In the genomic region with DNA sequence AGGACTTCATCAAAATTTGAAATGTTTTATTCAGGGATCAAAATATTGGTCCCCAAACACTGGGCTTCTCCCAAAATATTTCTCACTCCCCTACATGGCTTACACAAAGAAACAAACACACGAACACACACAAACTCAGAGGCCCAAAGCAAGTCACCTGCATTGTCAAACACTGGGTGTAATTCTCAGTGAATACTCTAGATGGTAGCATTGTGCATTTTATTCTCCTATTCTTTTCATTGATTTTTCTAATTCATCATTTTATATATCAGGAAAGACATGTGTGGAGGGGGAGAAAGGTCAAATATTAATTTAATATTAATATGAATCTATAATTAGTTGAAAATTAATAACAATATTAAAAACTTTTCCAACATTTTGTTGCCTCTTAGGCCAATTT, we compare ENCODE assay signal across 8 cellular contexts.
A peak's percentile ranks its signal among the peaks of the same experiment; 100 is the strongest.
DNase-seq lines count a peak whose midpoint lies in the region; ATAC-seq, FAIRE-seq and TF ChIP-seq lines count a peak whose summit lies in the region.

No MANE protein-coding gene starts in this region.

- no peak for TF ChIP-seq POLR2A in upper lobe of left lung (IDR thresholded peaks at IDR 0.05)

- H3K36me3 ChIP-seq in SK-N-SH (replicated peaks in 1 of 2; ENCODE audit: control insufficient read depth in 1 of 2, insufficient read depth in 2 of 2, low read length in 1 of 2) (no peaks in the 10 kb centered on the region), upper lobe of left lung (no peaks in the 10 kb centered on the region)

- H3K4me1 Mint-ChIP-seq in CD4-positive, alpha-beta T cell (ENCODE audit: low read depth): no peaks in the 10 kb centered on the region
- no peaks in the 10 kb centered on the region for H3K4me1 Mint-ChIP-seq in stimulated activated naive B cell treated with anti-CD40 and anti-IgM and Interleukin-4, amounts not matched to agents 10 μg/mL and 1 μg/mL and 100 μg/mL, for 72 hours

- WGBS in SK-N-SH (ENCODE audit: low lambda C conversion rate): 4% methylated on average over 1 of the region's 1 CpG
- 10 to 44% methylated on average over 1 of the region's 1 CpG for WGBS in upper lobe of left lung, 2 donors

- CTCF ChIA-PET in CD4-positive, alpha-beta T cell (lab: Charles Lee): interaction anchor here (1.0 to 1.3 kb wide), 2 partner anchors 9 to 25 kb away, joined by 3 to 4 read pairs; no protein-coding TSS in a partner anchor
- CTCF ChIA-PET in SK-N-SH (lab: Yijun Ruan, JAX): interaction anchor here (0.6 to 2.1 kb wide), 21 partner anchors 9 to 692 kb away, joined by 3 to 11 read pairs (median 4); partner anchors contain the start of genes SRPX2 and TSPAN6

- H3K9me2 ChIP-seq in SK-N-SH: no peaks in the 10 kb centered on the region

- no peak overlapping the region for H3K4me2 ChIP-seq in SK-N-SH

- H3K4me3 ChIP-seq in SK-N-SH (ENCODE audit: low read depth in 2 of 2, low read length in 1 of 2): no peak overlapping the region
- no peak overlapping the region for H3K4me3 ChIP-seq in upper lobe of left lung

- no peaks in the 10 kb centered on the region for H3K4me1 ChIP-seq in SK-N-SH (ENCODE audit: control insufficient read depth in 1 of 2, insufficient read depth in 2 of 2, low read depth in 1 of 2, low read length in 1 of 2)
- no peaks in the 10 kb centered on the region for H3K4me1 ChIP-seq in upper lobe of left lung

- no peak overlapping the region for H2AFZ ChIP-seq in SK-N-SH (ENCODE audit: low read depth)

- H3K27me3 Mint-ChIP-seq in CD4-positive, alpha-beta T cell: no peaks in the 10 kb centered on the region
- H3K27me3 Mint-ChIP-seq in stimulated activated naive B cell treated with anti-CD40 and anti-IgM and Interleukin-4, amounts not matched to agents 10 μg/mL and 1 μg/mL and 100 μg/mL, for 72 hours: peaks cover 14 to 16% of the 10 kb centered on the region in 2 donors

- H3K9ac ChIP-seq in SK-N-SH: no peak overlapping the region

- H3K36me3 Mint-ChIP-seq in CD4-positive, alpha-beta T cell (ENCODE audit: low read depth): no peaks in the 10 kb centered on the region
- H3K36me3 Mint-ChIP-seq in stimulated activated naive B cell treated with anti-CD40 and anti-IgM and Interleukin-4, amounts not matched to agents 10 μg/mL and 1 μg/mL and 100 μg/mL, for 72 hours: no peaks in the 10 kb centered on the region

- no peak for DNase-seq in CD4-positive, alpha-beta T cell
- DNase-seq in GM19239 (ENCODE audit: insufficient read length, low spot score): no peak
- DNase-seq in SK-N-SH: peak; percentile 32
- peak; percentile 7 for DNase-seq in hepatic stellate cell (ENCODE audit: low spot score)
- DNase-seq in upper lobe of left lung: no peak
- no peak for DNase-seq in NCI-H128 (lab: John Stamatoyannopoulos, UW; ENCODE audit: unreplicated experiment)
- DNase-seq in stimulated activated naive B cell treated with anti-CD40 and anti-IgM and Interleukin-4, amounts not matched to agents 10 μg/mL and 1 μg/mL and 100 μg/mL, for 72 hours: no peak

- ATAC-seq in CD4-positive, alpha-beta T cell (ENCODE audit: poor library complexity): no peak
- no peak for ATAC-seq in upper lobe of left lung (ENCODE audit: low FRiP score in 2 of 2)
- ATAC-seq in HG03460 (IDR thresholded peaks at IDR 0.05; ENCODE audit: unreplicated experiment): no peak
- ATAC-seq in stimulated activated naive B cell treated with anti-CD40 and anti-IgM and Interleukin-4, amounts not matched to agents 10 μg/mL and 1 μg/mL and 100 μg/mL, for 72 hours (replicated peaks): no peak

- H3K27ac Mint-ChIP-seq in CD4-positive, alpha-beta T cell: no peak overlapping the region
- H3K27ac Mint-ChIP-seq in stimulated activated naive B cell treated with anti-CD40 and anti-IgM and Interleukin-4, amounts not matched to agents 10 μg/mL and 1 μg/mL and 100 μg/mL, for 72 hours: no peak overlapping the region

- intact Hi-C loops in CD4-positive, alpha-beta T cell (cut with DNase I, micrococcal nuclease): loop anchor here in 1 of 2 experiments (5.0 to 10.0 kb wide), 2 partner anchors 122 to 255 kb away; partner anchors contain the start of gene TSPAN6

- TF ChIP-seq EP300 in SK-N-SH (IDR thresholded peaks at IDR 0.05; ENCODE audit: borderline replicate concordance in 1 of 2, low read depth in 1 of 2, low read length in 1 of 2) (no peak), upper lobe of left lung (IDR thresholded peaks at IDR 0.05) (no peak)

- no peaks in the 10 kb centered on the region for H3F3A ChIP-seq in SK-N-SH (replicated peaks; ENCODE audit: insufficient read depth)

- peak; percentile 54 for TF ChIP-seq RAD21 in SK-N-SH (IDR thresholded peaks at IDR 0.05; ENCODE audit: low read length)

- POLR2A ChIA-PET in CD4-positive, alpha-beta T cell (lab: Charles Lee): no interaction called here
- POLR2A ChIA-PET in SK-N-SH (lab: Yijun Ruan, JAX): no interaction called here

- H3K9me3 ChIP-seq in CD4-positive, alpha-beta T cell (ENCODE audit: control insufficient read depth, low read length): no peaks in the 10 kb centered on the region
- H3K9me3 ChIP-seq in SK-N-SH (no peaks in the 10 kb centered on the region), upper lobe of left lung (no peaks in the 10 kb centered on the region)

- no peaks in the 10 kb centered on the region for H3K79me2 ChIP-seq in SK-N-SH (ENCODE audit: insufficient read depth)

- H3K4me3 Mint-ChIP-seq in CD4-positive, alpha-beta T cell: no peak overlapping the region
- no peak overlapping the region for H3K4me3 Mint-ChIP-seq in stimulated activated naive B cell treated with anti-CD40 and anti-IgM and Interleukin-4, amounts not matched to agents 10 μg/mL and 1 μg/mL and 100 μg/mL, for 72 hours

- TF ChIP-seq CTCF in CD4-positive, alpha-beta T cell (IDR thresholded peaks at IDR 0.05): peak; percentile 65
- TF ChIP-seq CTCF in SK-N-SH (IDR thresholded peaks at IDR 0.05): peak; percentile 62
- peak; percentile 27 to 79 (median 56) for TF ChIP-seq CTCF in upper lobe of left lung (IDR thresholded peaks at IDR 0.05)

- H3K27me3 ChIP-seq in CD4-positive, alpha-beta T cell (ENCODE audit: control insufficient read depth, insufficient read depth, low read length): no peaks in the 10 kb centered on the region
- H3K27me3 ChIP-seq in SK-N-SH (ENCODE audit: insufficient read depth) (no peaks in the 10 kb centered on the region; the same call in 1 of the 2 replicates), upper lobe of left lung (no peaks in the 10 kb centered on the region)

- no peak overlapping the region for H3K27ac ChIP-seq in CD4-positive, alpha-beta T cell (ENCODE audit: low read depth, low read length)
- H3K27ac ChIP-seq in SK-N-SH (ENCODE audit: low read depth in 2 of 2, low read length in 1 of 2) (no peak overlapping the region), upper lobe of left lung (no peak overlapping the region)

- FAIRE-seq in GM19239 (lab: Jason Lieb, UNC): peak; percentile 97

- H4K20me1 ChIP-seq in SK-N-SH (ENCODE audit: insufficient read depth): no peaks in the 10 kb centered on the region

- H3K9me3 Mint-ChIP-seq in CD4-positive, alpha-beta T cell: no peaks in the 10 kb centered on the region
- H3K9me3 Mint-ChIP-seq in stimulated activated naive B cell treated with anti-CD40 and anti-IgM and Interleukin-4, amounts not matched to agents 10 μg/mL and 1 μg/mL and 100 μg/mL, for 72 hours: no peaks in the 10 kb centered on the region

TF ChIP-seq in SK-N-SH, 30 proteins besides CTCF, POLR2A, EP300 and RAD21:
- TF ChIP-seq RFX5 (IDR thresholded peaks at IDR 0.05; ENCODE audit: low read length) (no peak), FOXJ3 (CRISPR knock-in tag; IDR thresholded peaks at IDR 0.05) (no peak), SMC3 (IDR thresholded peaks at IDR 0.05; ENCODE audit: low read depth, low read length) (peak; percentile 5; the same call in 1 of the 2 replicates)

Comparison
In these comparisons a context has a peak if more than half of its experiments do, and no peak if none do; other contexts are left out.
1. DNase-seq: peak in SK-N-SH (single experiment) and hepatic stellate cell (single experiment); none in CD4-positive, alpha-beta T cell (0 of 10), GM19239 (single experiment), upper lobe of left lung (0 of 2), NCI-H128 (single experiment) and stimulated activated naive B cell treated with anti-CD40 and anti-IgM and Interleukin-4, amounts not matched to agents 10 μg/mL and 1 μg/mL and 100 μg/mL, for 72 hours (single experiment).
2. Peak in every context shown above with its lines, with median percentiles within 50 percentile points of each other: CTCF ChIP-seq.